ENCODE assay signal across 3 cellular contexts in the genomic region with DNA sequence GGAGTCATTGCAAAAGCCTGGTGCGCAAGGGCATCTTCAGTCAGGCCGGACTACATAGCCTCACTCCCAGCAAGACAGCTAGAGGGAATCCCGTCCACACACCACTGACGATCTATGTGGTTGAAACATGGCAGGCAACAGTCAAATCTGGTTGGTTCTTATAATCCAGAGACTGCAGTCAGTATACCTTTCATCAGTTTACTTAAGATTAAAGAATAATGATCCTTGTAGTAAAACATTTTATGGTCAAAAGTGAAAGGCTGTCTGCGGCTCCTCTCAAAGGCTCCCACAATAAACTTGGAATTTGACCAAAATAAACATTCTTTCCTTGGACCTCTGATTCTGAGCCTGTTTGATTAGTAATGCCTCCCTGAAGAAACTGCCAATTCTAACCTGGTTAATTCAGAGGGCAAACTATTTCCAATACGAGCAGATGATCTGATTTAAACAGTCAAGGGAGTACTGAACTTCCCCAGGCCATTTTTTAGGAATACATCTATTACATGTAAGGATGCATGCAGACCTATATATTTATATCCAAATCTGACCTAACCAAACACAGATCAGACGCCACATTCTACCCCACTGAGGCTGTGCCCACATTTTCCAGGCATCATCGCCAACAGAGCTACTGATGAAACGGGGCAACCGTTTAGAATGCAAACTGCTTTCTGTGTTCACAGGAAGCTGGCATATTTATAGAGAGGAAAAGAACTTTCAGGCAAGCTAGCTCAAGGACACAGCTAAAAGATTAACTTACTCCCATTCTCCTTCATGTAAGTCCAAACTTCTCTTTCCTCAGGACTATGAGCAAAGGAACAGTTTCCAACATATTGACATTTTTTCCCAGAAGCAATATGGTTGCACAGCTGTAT.
A peak's percentile ranks its signal among the peaks of the same experiment; 100 is the strongest.
TF ChIP-seq lines count a peak whose summit lies in the region.

No MANE protein-coding gene starts in this region.

TF ChIP-seq in A549, 52 proteins besides CTCF, POLR2A, EP300 and RAD21:
- TF ChIP-seq FOXS1 (CRISPR knock-in tag; IDR thresholded peaks at IDR 0.05) (peak; percentile 88), TFCP2L1 (CRISPR knock-in tag; IDR thresholded peaks at IDR 0.05) (no peak)
TF ChIP-seq in A549: peak in this region for 1.

TF ChIP-seq in HEK293T, 16 proteins besides CTCF, POLR2A, EP300 and RAD21:
- TF ChIP-seq CTBP1 (IDR thresholded peaks at IDR 0.05; ENCODE audit: borderline replicate concordance): no peak
- TF ChIP-seq BHLHE40 (IDR thresholded peaks at IDR 0.05; ENCODE audit: borderline replicate concordance): no peak
- TF ChIP-seq, protein P1, sequence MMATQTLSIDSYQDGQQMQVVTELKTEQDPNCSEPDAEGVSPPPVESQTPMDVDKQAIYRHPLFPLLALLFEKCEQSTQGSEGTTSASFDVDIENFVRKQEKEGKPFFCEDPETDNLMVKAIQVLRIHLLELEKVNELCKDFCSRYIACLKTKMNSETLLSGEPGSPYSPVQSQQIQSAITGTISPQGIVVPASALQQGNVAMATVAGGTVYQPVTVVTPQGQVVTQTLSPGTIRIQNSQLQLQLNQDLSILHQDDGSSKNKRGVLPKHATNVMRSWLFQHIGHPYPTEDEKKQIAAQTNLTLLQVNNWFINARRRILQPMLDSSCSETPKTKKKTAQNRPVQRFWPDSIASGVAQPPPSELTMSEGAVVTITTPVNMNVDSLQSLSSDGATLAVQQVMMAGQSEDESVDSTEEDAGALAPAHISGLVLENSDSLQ (IDR thresholded peaks at IDR 0.05): 0 out of 2 replicates have a peak, but pooled peaks have one; percentile 3

TF ChIP-seq in GM23338, 12 proteins besides CTCF, POLR2A, EP300 and RAD21:
- no peak for TF ChIP-seq STAT1 (IDR thresholded peaks at IDR 0.05; ENCODE audit: unreplicated experiment)
- TF ChIP-seq ZNF114 (CRISPR knock-in tag; IDR thresholded peaks at IDR 0.05): no peak
- TF ChIP-seq NANOG (IDR thresholded peaks at IDR 0.05; ENCODE audit: borderline replicate concordance): no peak
- no peak for TF ChIP-seq CREB1 (CRISPR knock-in tag; IDR thresholded peaks at IDR 0.05; ENCODE audit: low read depth)
- TF ChIP-seq, protein P2, sequence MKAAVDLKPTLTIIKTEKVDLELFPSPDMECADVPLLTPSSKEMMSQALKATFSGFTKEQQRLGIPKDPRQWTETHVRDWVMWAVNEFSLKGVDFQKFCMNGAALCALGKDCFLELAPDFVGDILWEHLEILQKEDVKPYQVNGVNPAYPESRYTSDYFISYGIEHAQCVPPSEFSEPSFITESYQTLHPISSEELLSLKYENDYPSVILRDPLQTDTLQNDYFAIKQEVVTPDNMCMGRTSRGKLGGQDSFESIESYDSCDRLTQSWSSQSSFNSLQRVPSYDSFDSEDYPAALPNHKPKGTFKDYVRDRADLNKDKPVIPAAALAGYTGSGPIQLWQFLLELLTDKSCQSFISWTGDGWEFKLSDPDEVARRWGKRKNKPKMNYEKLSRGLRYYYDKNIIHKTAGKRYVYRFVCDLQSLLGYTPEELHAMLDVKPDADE (IDR thresholded peaks at IDR 0.05): no peak
- no peak for TF ChIP-seq EZH2phosphoT487 (IDR thresholded peaks at IDR 0.05; ENCODE audit: unreplicated experiment)
- TF ChIP-seq POLR2AphosphoS5 (IDR thresholded peaks at IDR 0.05; ENCODE audit: low read depth): no peak
- no peak for TF ChIP-seq JUNB (IDR thresholded peaks at IDR 0.05; ENCODE audit: unreplicated experiment)
- TF ChIP-seq EZH2 (IDR thresholded peaks at IDR 0.05; ENCODE audit: low read depth, unreplicated experiment): no peak
- no peak for TF ChIP-seq ZNF331 (CRISPR knock-in tag; IDR thresholded peaks at IDR 0.05; ENCODE audit: low read depth)
- TF ChIP-seq, protein P3, sequence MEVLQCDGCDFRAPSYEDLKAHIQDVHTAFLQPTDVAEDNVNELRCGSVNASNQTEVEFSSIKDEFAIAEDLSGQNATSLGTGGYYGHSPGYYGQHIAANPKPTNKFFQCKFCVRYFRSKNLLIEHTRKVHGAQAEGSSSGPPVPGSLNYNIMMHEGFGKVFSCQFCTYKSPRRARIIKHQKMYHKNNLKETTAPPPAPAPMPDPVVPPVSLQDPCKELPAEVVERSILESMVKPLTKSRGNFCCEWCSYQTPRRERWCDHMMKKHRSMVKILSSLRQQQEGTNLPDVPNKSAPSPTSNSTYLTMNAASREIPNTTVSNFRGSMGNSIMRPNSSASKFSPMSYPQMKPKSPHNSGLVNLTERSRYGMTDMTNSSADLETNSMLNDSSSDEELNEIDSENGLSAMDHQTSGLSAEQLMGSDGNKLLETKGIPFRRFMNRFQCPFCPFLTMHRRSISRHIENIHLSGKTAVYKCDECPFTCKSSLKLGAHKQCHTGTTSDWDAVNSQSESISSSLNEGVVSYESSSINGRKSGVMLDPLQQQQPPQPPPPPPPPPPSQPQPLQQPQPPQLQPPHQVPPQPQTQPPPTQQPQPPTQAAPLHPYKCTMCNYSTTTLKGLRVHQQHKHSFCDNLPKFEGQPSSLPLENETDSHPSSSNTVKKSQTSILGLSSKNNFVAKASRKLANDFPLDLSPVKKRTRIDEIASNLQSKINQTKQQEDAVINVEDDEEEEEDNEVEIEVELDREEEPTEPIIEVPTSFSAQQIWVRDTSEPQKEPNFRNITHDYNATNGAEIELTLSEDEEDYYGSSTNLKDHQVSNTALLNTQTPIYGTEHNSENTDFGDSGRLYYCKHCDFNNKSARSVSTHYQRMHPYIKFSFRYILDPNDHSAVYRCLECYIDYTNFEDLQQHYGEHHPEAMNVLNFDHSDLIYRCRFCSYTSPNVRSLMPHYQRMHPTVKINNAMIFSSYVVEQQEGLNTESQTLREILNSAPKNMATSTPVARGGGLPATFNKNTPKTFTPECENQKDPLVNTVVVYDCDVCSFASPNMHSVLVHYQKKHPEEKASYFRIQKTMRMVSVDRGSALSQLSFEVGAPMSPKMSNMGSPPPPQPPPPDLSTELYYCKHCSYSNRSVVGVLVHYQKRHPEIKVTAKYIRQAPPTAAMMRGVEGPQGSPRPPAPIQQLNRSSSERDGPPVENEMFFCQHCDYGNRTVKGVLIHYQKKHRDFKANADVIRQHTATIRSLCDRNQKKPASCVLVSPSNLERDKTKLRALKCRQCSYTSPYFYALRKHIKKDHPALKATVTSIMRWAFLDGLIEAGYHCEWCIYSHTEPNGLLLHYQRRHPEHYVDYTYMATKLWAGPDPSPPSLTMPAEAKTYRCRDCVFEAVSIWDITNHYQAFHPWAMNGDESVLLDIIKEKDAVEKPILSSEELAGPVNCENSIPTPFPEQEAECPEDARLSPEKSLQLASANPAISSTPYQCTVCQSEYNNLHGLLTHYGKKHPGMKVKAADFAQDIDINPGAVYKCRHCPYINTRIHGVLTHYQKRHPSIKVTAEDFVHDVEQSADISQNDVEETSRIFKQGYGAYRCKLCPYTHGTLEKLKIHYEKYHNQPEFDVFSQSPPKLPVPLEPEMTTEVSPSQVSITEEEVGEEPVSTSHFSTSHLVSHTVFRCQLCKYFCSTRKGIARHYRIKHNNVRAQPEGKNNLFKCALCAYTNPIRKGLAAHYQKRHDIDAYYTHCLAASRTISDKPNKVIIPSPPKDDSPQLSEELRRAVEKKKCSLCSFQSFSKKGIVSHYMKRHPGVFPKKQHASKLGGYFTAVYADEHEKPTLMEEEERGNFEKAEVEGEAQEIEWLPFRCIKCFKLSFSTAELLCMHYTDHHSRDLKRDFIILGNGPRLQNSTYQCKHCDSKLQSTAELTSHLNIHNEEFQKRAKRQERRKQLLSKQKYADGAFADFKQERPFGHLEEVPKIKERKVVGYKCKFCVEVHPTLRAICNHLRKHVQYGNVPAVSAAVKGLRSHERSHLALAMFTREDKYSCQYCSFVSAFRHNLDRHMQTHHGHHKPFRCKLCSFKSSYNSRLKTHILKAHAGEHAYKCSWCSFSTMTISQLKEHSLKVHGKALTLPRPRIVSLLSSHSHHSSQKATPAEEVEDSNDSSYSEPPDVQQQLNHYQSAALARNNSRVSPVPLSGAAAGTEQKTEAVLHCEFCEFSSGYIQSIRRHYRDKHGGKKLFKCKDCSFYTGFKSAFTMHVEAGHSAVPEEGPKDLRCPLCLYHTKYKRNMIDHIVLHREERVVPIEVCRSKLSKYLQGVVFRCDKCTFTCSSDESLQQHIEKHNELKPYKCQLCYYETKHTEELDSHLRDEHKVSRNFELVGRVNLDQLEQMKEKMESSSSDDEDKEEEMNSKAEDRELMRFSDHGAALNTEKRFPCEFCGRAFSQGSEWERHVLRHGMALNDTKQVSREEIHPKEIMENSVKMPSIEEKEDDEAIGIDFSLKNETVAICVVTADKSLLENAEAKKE (CRISPR knock-in tag; IDR thresholded peaks at IDR 0.05): no peak
- TF ChIP-seq, protein P4, sequence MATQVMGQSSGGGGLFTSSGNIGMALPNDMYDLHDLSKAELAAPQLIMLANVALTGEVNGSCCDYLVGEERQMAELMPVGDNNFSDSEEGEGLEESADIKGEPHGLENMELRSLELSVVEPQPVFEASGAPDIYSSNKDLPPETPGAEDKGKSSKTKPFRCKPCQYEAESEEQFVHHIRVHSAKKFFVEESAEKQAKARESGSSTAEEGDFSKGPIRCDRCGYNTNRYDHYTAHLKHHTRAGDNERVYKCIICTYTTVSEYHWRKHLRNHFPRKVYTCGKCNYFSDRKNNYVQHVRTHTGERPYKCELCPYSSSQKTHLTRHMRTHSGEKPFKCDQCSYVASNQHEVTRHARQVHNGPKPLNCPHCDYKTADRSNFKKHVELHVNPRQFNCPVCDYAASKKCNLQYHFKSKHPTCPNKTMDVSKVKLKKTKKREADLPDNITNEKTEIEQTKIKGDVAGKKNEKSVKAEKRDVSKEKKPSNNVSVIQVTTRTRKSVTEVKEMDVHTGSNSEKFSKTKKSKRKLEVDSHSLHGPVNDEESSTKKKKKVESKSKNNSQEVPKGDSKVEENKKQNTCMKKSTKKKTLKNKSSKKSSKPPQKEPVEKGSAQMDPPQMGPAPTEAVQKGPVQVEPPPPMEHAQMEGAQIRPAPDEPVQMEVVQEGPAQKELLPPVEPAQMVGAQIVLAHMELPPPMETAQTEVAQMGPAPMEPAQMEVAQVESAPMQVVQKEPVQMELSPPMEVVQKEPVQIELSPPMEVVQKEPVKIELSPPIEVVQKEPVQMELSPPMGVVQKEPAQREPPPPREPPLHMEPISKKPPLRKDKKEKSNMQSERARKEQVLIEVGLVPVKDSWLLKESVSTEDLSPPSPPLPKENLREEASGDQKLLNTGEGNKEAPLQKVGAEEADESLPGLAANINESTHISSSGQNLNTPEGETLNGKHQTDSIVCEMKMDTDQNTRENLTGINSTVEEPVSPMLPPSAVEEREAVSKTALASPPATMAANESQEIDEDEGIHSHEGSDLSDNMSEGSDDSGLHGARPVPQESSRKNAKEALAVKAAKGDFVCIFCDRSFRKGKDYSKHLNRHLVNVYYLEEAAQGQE (IDR thresholded peaks at IDR 0.05; ENCODE audit: unreplicated experiment): no peak
